Comparison of ENCODE assay signal across 7 cellular contexts in the genomic region with DNA sequence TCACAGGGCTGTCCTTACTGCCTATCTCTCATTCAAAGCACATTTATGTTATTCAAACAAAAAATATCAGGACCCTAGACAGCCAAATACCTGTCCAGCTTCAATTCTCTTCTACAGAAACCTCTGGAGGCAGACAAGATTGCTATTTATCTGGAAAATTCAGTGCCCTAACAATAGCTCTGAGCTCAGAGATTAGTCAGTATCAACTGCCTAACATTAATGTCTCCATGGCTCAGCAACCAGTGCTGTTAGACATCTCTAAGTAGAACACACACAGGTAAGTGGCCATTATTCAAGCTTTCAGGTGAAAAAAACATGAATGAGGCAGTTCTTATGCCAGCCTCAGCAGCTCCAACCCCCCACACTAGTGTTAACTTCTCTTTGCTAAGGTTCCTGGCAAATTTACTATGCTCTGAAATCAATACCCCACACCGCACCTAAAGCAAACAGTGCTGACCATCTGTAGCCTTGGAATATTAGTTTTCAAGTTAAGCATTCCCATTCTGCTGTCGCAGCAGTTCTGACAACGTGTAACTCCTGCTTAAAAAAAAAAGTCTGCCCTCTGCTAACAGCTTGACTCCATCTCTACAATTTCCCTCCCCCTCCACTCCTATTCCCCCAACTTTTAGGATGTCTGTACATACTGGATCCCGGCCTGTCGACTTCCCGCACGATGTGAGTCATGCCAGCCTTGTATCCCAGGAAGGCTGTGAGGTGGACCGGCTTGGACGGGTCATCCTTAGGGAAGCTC. TPM values are rescaled to one million over a fixed set of nuclear protein-coding genes. Genes with fewer than 3 reads are reported as not detected.
A peak's percentile ranks its signal among the peaks of the same experiment; 100 is the strongest.
DNase-seq lines count a peak whose midpoint lies in the region; TF ChIP-seq lines count a peak whose summit lies in the region.

No MANE protein-coding gene starts in this region.

- peaks cover 64% of the 10 kb centered on the region for H4K20me1 ChIP-seq in smooth muscle cell (ENCODE audit: low read depth)

- peaks cover 52% of the 10 kb centered on the region for H3F3A ChIP-seq in smooth muscle cell (ENCODE audit: low read depth)

- H3K9me3 Mint-ChIP-seq in glutamatergic neuron (ENCODE audit: unreplicated experiment): peaks cover 18% of the 10 kb centered on the region

- H3K9ac ChIP-seq in smooth muscle cell (ENCODE audit: low read depth): peak overlapping the region; percentile 89

- H3K79me2 ChIP-seq in smooth muscle cell (ENCODE audit: low read depth): peaks cover 57% of the 10 kb centered on the region

- peaks cover 17% of the 10 kb centered on the region for H3K4me1 Mint-ChIP-seq in glutamatergic neuron (ENCODE audit: low read depth, unreplicated experiment)

- no peak overlapping the region for H2AFZ ChIP-seq in smooth muscle cell (ENCODE audit: low read depth)

- H3K36me3 Mint-ChIP-seq in glutamatergic neuron (ENCODE audit: unreplicated experiment): no peaks in the 10 kb centered on the region

- 6% methylated on average over 9 of the region's 9 CpGs for WGBS in smooth muscle cell (ENCODE audit: low lambda C conversion rate)

- H3K4me2 ChIP-seq in smooth muscle cell: peak overlapping the region; percentile 98

- H3K4me3 ChIP-seq in smooth muscle cell: peak overlapping the region; percentile 94

- H3K9me3 ChIP-seq in smooth muscle cell (replicated peaks; ENCODE audit: low read depth): no peaks in the 10 kb centered on the region

- H3K4me1 ChIP-seq in smooth muscle cell (ENCODE audit: low read depth): peaks cover 30% of the 10 kb centered on the region

- peaks cover 6% of the 10 kb centered on the region for H3K27me3 Mint-ChIP-seq in glutamatergic neuron (ENCODE audit: unreplicated experiment)

- H3K27ac Mint-ChIP-seq in glutamatergic neuron (ENCODE audit: unreplicated experiment): peak overlapping the region; percentile 100

- peak overlapping the region; percentile 99 for H3K4me3 Mint-ChIP-seq in glutamatergic neuron (ENCODE audit: unreplicated experiment)

- TF ChIP-seq CTCF in VCaP (conservative IDR thresholded peaks at IDR 0.05) (no peak), glutamatergic neuron (IDR thresholded peaks at IDR 0.05; ENCODE audit: partially characterized antibody, unreplicated experiment) (no peak), smooth muscle cell (IDR thresholded peaks at IDR 0.05; ENCODE audit: borderline replicate concordance, insufficient read depth, poor library complexity, severe bottlenecking) (no peak)

- H3K27ac ChIP-seq in VCaP (peak overlapping the region; percentile 97), smooth muscle cell (ENCODE audit: low read depth) (peak overlapping the region; percentile 94)

- peak; percentile 53 for DNase-seq in HCEC 1CT
- no peak for DNase-seq in glutamatergic neuron
- no peak for DNase-seq in smooth muscle cell (lab: John Stamatoyannopoulos, UW; ENCODE audit: unreplicated experiment)
- no peak for DNase-seq in stimulated activated naive CD4-positive, alpha-beta T cell (lab: John Stamatoyannopoulos, UW)
- no peak for DNase-seq in 8988T
- DNase-seq in HPDE6-E6E7 (ENCODE audit: extremely low spot score): no peak

- no peaks in the 10 kb centered on the region for H3K27me3 ChIP-seq in smooth muscle cell (ENCODE audit: low read depth)

- H3K36me3 ChIP-seq in smooth muscle cell (ENCODE audit: low read depth): peaks cover under 1% of the 10 kb centered on the region

RNA-seq across cellular contexts. Expression of a gene that starts 1.5 kb away (rescaled TPM):
- total RNA-seq in glutamatergic neuron (ENCODE audit: unreplicated experiment) (1,061 TPM), smooth muscle cell (1,022 and 1,136 TPM in 2 replicates)
- polyA plus RNA-seq in smooth muscle cell: 717 and 749 TPM in 2 replicates

RNA-seq across cellular contexts. Expression of a gene that starts 31.9 kb away (rescaled TPM):
- total RNA-seq in glutamatergic neuron (ENCODE audit: unreplicated experiment) (49.5 TPM), smooth muscle cell (12.0 and 26.7 TPM in 2 replicates)
- 55.7 and 58.0 TPM in 2 replicates for polyA plus RNA-seq in smooth muscle cell
